In genomic region chr18:79069792-79070151, GRCh38 we compare ENCODE assay signal across 7 cellular contexts.
DNase-seq lines count a peak whose midpoint lies in the region; ATAC-seq, FAIRE-seq and TF ChIP-seq lines count a peak whose summit lies in the region.

No MANE protein-coding gene starts in this region.

- TF ChIP-seq CTCF in neutrophil (IDR thresholded peaks at IDR 0.05), result no peak

- H3K36me3 ChIP-seq in NT2/D1 (ENCODE audit: insufficient read depth, insufficient read length, low read length) (no peaks in the 10 kb centered on the region), endocrine pancreas (ENCODE audit: control insufficient read depth, insufficient read depth, low read length) (no peaks in the 10 kb centered on the region), neutrophil (no peaks in the 10 kb centered on the region)

- DNase-seq in GM18507 (ENCODE audit: extremely low spot score, insufficient read length, low read depth) (no peak), NT2/D1 (ENCODE audit: low read depth, low spot score) (no peak), cerebellar nuclear complex (lab: John Stamatoyannopoulos, UW) (no peak)
- DNase-seq in effector CD4-positive, alpha-beta T cell, result no peak

- H3K27ac ChIP-seq in neutrophil, result peak overlapping the region; percentile 82

- H3K9ac ChIP-seq in NT2/D1 (ENCODE audit: insufficient read length, low read depth) (peak overlapping the region; percentile 89), endocrine pancreas (ENCODE audit: control insufficient read depth, insufficient read depth, low read length) (peak overlapping the region; percentile 69)

- H3K4me1 ChIP-seq in NT2/D1 (ENCODE audit: insufficient read depth, insufficient read length) (no peaks in the 10 kb centered on the region), endocrine pancreas (ENCODE audit: control insufficient read depth, insufficient read depth, low read length) (peaks cover 7% of the 10 kb centered on the region), neutrophil (ENCODE audit: control insufficient read depth in 1 of 2, insufficient read depth in 1 of 2, low read depth in 1 of 2, low read length in 1 of 2) (peaks cover 27 to 28% of the 10 kb centered on the region in 2 experiments)

- peak; percentile 24 for FAIRE-seq in GM18507 (lab: Jason Lieb, UNC)

- ATAC-seq in HG03442 (IDR thresholded peaks at IDR 0.05; ENCODE audit: unreplicated experiment), result no peak

- H3K4me3 ChIP-seq in NT2/D1 (ENCODE audit: insufficient read length, low read depth), result peak overlapping the region; percentile 82
- peak overlapping the region; percentile 98 for H3K4me3 ChIP-seq in endocrine pancreas (ENCODE audit: control insufficient read depth, insufficient read depth, low read length)
- H3K4me3 ChIP-seq in neutrophil (ENCODE audit: low read depth in 1 of 2, low read length in 1 of 2), result peak overlapping the region; percentile 72 to 82

- H3K9me3 ChIP-seq in NT2/D1 (ENCODE audit: insufficient read depth, low read length) (peaks cover 43% of the 10 kb centered on the region), endocrine pancreas (ENCODE audit: control insufficient read depth, low read length) (no peaks in the 10 kb centered on the region), neutrophil (no peaks in the 10 kb centered on the region)

- peaks cover 9% of the 10 kb centered on the region for H3K27me3 ChIP-seq in NT2/D1 (ENCODE audit: insufficient read depth, insufficient read length)
- no peaks in the 10 kb centered on the region for H3K27me3 ChIP-seq in endocrine pancreas (ENCODE audit: control insufficient read depth, insufficient read depth, low read length)
- peaks cover 28% of the 10 kb centered on the region for H3K27me3 ChIP-seq in neutrophil
